ENCODE assay signal across 10 cellular contexts in the genomic region with DNA sequence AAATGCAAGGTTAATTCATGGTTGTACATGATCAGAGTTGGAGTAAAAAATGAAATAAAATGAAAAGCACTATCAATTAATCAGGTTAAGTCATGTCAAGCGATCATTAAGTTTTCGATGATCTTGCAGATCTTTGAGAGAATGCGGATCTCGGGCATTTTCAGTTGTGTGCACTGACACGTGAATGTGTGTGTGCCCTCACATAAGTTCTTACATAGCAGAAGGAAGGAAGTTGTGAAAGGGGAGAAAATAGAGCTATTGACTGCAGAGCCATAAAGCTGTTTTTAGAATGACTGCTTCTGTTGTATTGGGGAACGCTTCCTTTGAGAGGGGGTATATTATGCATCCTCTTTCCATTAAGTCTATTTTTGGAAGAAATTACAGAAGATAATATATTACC.
DNase-seq lines count a peak whose midpoint lies in the region; ATAC-seq and TF ChIP-seq lines count a peak whose summit lies in the region.
"Had no signal": no experiment of that assay in that cellular context is flagged by ENCODE, and none has a peak within 500 bp of the region (broad histone marks: within the 10 kb centered on the region; RNA-seq: fewer than 3 reads in every experiment).

No MANE protein-coding gene starts in this region.

- H3K36me3 Mint-ChIP-seq in chondrocyte (ENCODE audit: low read depth) (peaks cover 3% of the 10 kb centered on the region), naive B cell (no peaks in the 10 kb centered on the region)

- H2AK5ac ChIP-seq in IMR-90 (ENCODE audit: low read depth, low read length) = no peak overlapping the region

- H4K20me1 ChIP-seq in BLaER1 (no peaks in the 10 kb centered on the region), IMR-90 (ENCODE audit: insufficient read depth, low read length) (peaks cover 68% of the 10 kb centered on the region; the same call in 1 of the 2 replicates)

- H3K4me1 Mint-ChIP-seq in chondrocyte (ENCODE audit: low read depth) (peaks cover 47% of the 10 kb centered on the region), naive B cell (peaks cover 23 to 37% (median 35%) of the 10 kb centered on the region in 3 donors)

- H3K14ac ChIP-seq in IMR-90 (replicated peaks; ENCODE audit: low read depth, low read length) = no peak overlapping the region

- no peaks in the 10 kb centered on the region for H3K9me3 Mint-ChIP-seq in chondrocyte (ENCODE audit: low read depth)
- no peaks in the 10 kb centered on the region for H3K9me3 Mint-ChIP-seq in naive B cell

- H2BK15ac ChIP-seq in IMR-90 (ENCODE audit: low read depth, low read length) = no peak overlapping the region

- H3K18ac ChIP-seq in IMR-90 (ENCODE audit: low read depth, low read length) = no peak overlapping the region

- no CpG with 5 or more reads among the region's 6 CpGs for WGBS in IMR-90 (ENCODE audit: extremely low coverage in 2 of 2, insufficient read length in 1 of 2), 2 experiments

- TF ChIP-seq CTCF in IMR-90 (conservative IDR thresholded peaks at IDR 0.05; ENCODE audit: low read depth, low read length) = no peak
- no peak for TF ChIP-seq CTCF in chondrocyte (IDR thresholded peaks at IDR 0.05)
- no peak for TF ChIP-seq CTCF in coronary artery (IDR thresholded peaks at IDR 0.05)

- no peak overlapping the region for H2BK5ac ChIP-seq in IMR-90 (ENCODE audit: low read depth, low read length, poor library complexity, severe bottlenecking)

- intact Hi-C loops in IMR-90 (cut with micrococcal nuclease) = no loop called here

- H3K36me3 ChIP-seq in BLaER1 (peaks cover 7% of the 10 kb centered on the region; the same call in 1 of the 2 replicates), IMR-90 (ENCODE audit: control insufficient read depth, insufficient read depth, low read length) (peaks cover 9% of the 10 kb centered on the region)

- no peak overlapping the region; the same call in 1 of the 2 replicates for H4K5ac ChIP-seq in IMR-90 (ENCODE audit: low read depth, low read length)

- dilution Hi-C loops in IMR-90 (cut with HindIII; ENCODE audit: low sequenced_read_pairs, unreplicated experiment) = no loop called here

- H4K8ac ChIP-seq in IMR-90 (ENCODE audit: low read depth in 2 of 2, low read length in 2 of 2) = 0 out of 4 replicates have a peak overlapping the region, but pooled peaks of 1 of the 2 experiments have one; percentile 32

- peak overlapping the region; percentile 51 for H3K4me3 ChIP-seq in BLaER1
- H3K4me3 ChIP-seq in IMR-90 (ENCODE audit: insufficient read depth, low read depth, low read length) = no peak overlapping the region
- no peak overlapping the region for H3K4me3 ChIP-seq in coronary artery

- peak overlapping the region; percentile 93 for H3K27ac ChIP-seq in BLaER1
- H3K27ac ChIP-seq in IMR-90 (ENCODE audit: insufficient read depth, low read length) = no peak overlapping the region
- H3K27ac ChIP-seq in coronary artery = no peak overlapping the region

- no peaks in the 10 kb centered on the region for H3K27me3 ChIP-seq in BLaER1
- no peaks in the 10 kb centered on the region for H3K27me3 ChIP-seq in IMR-90 (ENCODE audit: control insufficient read depth, insufficient read depth, low read length)

- H2BK120ac ChIP-seq in IMR-90 (ENCODE audit: low read depth, low read length) = no peak overlapping the region

- no peak overlapping the region for H2BK20ac ChIP-seq in IMR-90 (ENCODE audit: low read depth, low read length)

- DNase-seq in IMR-90 (no peak), chondrocyte (ENCODE audit: low spot score) (no peak), naive B cell (peak; percentile 34), coronary artery (ENCODE audit: low spot score) (no peak), NCI-H774 (lab: John Stamatoyannopoulos, UW) (no peak)
- DNase-seq: activated naive CD4-positive, alpha-beta T cell treated with Interleukin-2 at 50 U/mL for 16 hours; NCI-H2171 had no signal

- POLR2A ChIA-PET in IMR-90 (lab: Charles Lee; ENCODE audit: unreplicated experiment) = no interaction called here

- no peak overlapping the region for H2AFZ ChIP-seq in IMR-90 (replicated peaks; ENCODE audit: low read length, poor library complexity)

- H3K27ac Mint-ChIP-seq in chondrocyte (ENCODE audit: unreplicated experiment) (peak overlapping the region; percentile 54), naive B cell (peak overlapping the region in 1 of 6 donors; percentile 2)

- H3K9me1 ChIP-seq in IMR-90 (ENCODE audit: insufficient read depth, low read length) = peaks cover 6% of the 10 kb centered on the region

- BruUV-seq in IMR-90 (replicated peaks; lab: Mats Ljungman, UMichigan) = no TSS peak

- H2AK9ac ChIP-seq in IMR-90 (replicated peaks; ENCODE audit: low read depth, low read length, poor library complexity) = no peak overlapping the region

- in situ Hi-C loops in IMR-90 (cut with MboI; ENCODE audit: low sequenced_read_pairs) = no loop called here

- peaks cover 33% of the 10 kb centered on the region for H3K9me3 ChIP-seq in BLaER1
- H3K9me3 ChIP-seq in IMR-90 (ENCODE audit: control insufficient read depth, insufficient read depth, low read length) = no peaks in the 10 kb centered on the region

- no peak overlapping the region for H3K56ac ChIP-seq in IMR-90 (ENCODE audit: extremely low read depth, insufficient read depth, low read length)

- peaks cover 28 to 69% of the 10 kb centered on the region in 2 experiments for H3K79me1 ChIP-seq in IMR-90 (ENCODE audit: low read depth in 1 of 2, low read length in 2 of 2)

- TF ChIP-seq POLR2A in IMR-90 (IDR thresholded peaks at IDR 0.05; ENCODE audit: low read depth, low read length) = no peak

- H4K91ac ChIP-seq in IMR-90 (ENCODE audit: insufficient read depth, low read depth, low read length) = no peak overlapping the region

- ATAC-seq in IMR-90 (ENCODE audit: low read depth) = no peak
- ATAC-seq in naive B cell (ENCODE audit: low read depth in 2 of 2) = peak; percentile 76 to 87
- ATAC-seq in HG03045 (IDR thresholded peaks at IDR 0.05; ENCODE audit: unreplicated experiment) = no peak
- ATAC-seq in HG02763 (IDR thresholded peaks at IDR 0.05; ENCODE audit: unreplicated experiment) = no peak

- H3K27me3 Mint-ChIP-seq in chondrocyte (ENCODE audit: low read depth) (no peaks in the 10 kb centered on the region), naive B cell (peaks cover 0 to 5% (median 0%) of the 10 kb centered on the region in 3 donors)

- H3K4me2 ChIP-seq in BLaER1 (peak overlapping the region; percentile 92), IMR-90 (ENCODE audit: low read depth, low read length) (no peak overlapping the region)

- CTCF ChIA-PET in IMR-90 (lab: Yijun Ruan, JAX) = no interaction called here

- H3K4me1 ChIP-seq in BLaER1 (peaks cover 71% of the 10 kb centered on the region), IMR-90 (ENCODE audit: control insufficient read depth, insufficient read depth, low read length) (peaks cover 7% of the 10 kb centered on the region; the same call in 1 of the 2 replicates)

- H3K4ac ChIP-seq in IMR-90 (ENCODE audit: low read depth, low read length) = no peak overlapping the region

- H3K9ac ChIP-seq in BLaER1 (peak overlapping the region; percentile 79), IMR-90 (ENCODE audit: low read depth, low read length) (no peak overlapping the region)

- H3K23ac ChIP-seq in IMR-90 (ENCODE audit: low read depth, low read length) = no peak overlapping the region

- TF ChIP-seq RAD21 in IMR-90 (IDR thresholded peaks at IDR 0.05; ENCODE audit: low read length) = no peak

- H3K4me3 Mint-ChIP-seq in chondrocyte (ENCODE audit: unreplicated experiment) (no peak overlapping the region), naive B cell (peak overlapping the region; percentile 25 to 81 (median 70))

TF ChIP-seq in IMR-90, 13 proteins besides CTCF, POLR2A, EP300 and RAD21:
- TF ChIP-seq CHD1 (IDR thresholded peaks at IDR 0.05; ENCODE audit: low read depth, low read length) = no peak
- TF ChIP-seq MAFK (IDR thresholded peaks at IDR 0.05; ENCODE audit: low read depth, low read length) = peak; percentile 73

Comparison
In these comparisons a context has a peak if more than half of its experiments do, and no peak if none do; other contexts are left out.
1. ATAC-seq: peak in naive B cell (2 of 2); none in IMR-90 (single experiment), HG03045 (single experiment) and HG02763 (single experiment).